1 cellular context compared by ENCODE assay signal in the genomic region with DNA sequence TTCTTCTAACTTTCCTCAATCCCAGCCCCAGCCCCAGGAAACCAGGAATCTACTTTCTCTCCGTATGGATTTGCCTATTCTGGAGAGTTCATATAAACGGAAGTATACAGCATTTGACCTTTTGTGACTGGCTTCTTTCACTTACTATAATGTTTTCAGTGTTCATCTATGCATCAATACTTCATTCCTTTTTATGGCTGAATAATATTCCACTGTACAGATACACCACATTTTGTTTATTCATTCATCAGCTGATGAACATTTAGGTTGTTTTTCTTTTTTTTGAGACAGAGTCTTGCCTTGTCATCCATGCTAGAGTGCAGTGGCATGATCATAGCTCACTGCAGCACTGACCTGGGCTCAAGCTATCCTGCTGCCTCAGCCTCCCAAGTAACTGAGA.
TF ChIP-seq lines count a peak whose summit lies in the region.

No MANE protein-coding gene starts in this region.

TF ChIP-seq in WTC11, 78 proteins besides CTCF, POLR2A, EP300 and RAD21 (continued from another document):
- TF ChIP-seq ZNF532 (CRISPR knock-in tag; IDR thresholded peaks at IDR 0.05; ENCODE audit: borderline replicate concordance) (no peak), E2F5 (CRISPR knock-in tag; IDR thresholded peaks at IDR 0.05) (no peak)
